2 cellular contexts compared by ENCODE assay signal in genomic region chr13:102769679-102770078, GRCh38.
TF ChIP-seq lines count a peak whose summit lies in the region.

No MANE protein-coding gene starts in this region.

TF ChIP-seq in IMR-90, 13 proteins besides CTCF, POLR2A, EP300 and RAD21:
- TF ChIP-seq CEBPB (IDR thresholded peaks at IDR 0.05; ENCODE audit: low read depth, low read length) (no peak), BHLHE40 (IDR thresholded peaks at IDR 0.05; ENCODE audit: low read depth, low read length) (no peak), NFE2L2 (IDR thresholded peaks at IDR 0.05; ENCODE audit: low read depth, low read length) (no peak), USF2 (IDR thresholded peaks at IDR 0.05; ENCODE audit: low read depth, low read length) (no peak), RFX5 (IDR thresholded peaks at IDR 0.05; ENCODE audit: low read depth, low read length) (no peak), MXI1 (IDR thresholded peaks at IDR 0.05; ENCODE audit: borderline replicate concordance, low read depth, low read length) (no peak), CHD1 (IDR thresholded peaks at IDR 0.05; ENCODE audit: low read depth, low read length) (no peak), MAZ (IDR thresholded peaks at IDR 0.05; ENCODE audit: borderline replicate concordance, low read depth, low read length) (no peak), SMC3 (IDR thresholded peaks at IDR 0.05; ENCODE audit: low read depth, low read length) (no peak), MAFK (IDR thresholded peaks at IDR 0.05; ENCODE audit: low read depth, low read length) (no peak), RCOR1 (IDR thresholded peaks at IDR 0.05; ENCODE audit: insufficient replicate concordance, low read length) (no peak)
TF ChIP-seq in IMR-90: peak in this region for 0.

TF ChIP-seq in GM12878, 131 proteins besides CTCF, POLR2A, EP300 and RAD21:
- no peak for TF ChIP-seq SIN3A (IDR thresholded peaks at IDR 0.05; ENCODE audit: low read depth, low read length)
- peak; percentile 28 for TF ChIP-seq KLF5 (IDR thresholded peaks at IDR 0.05; ENCODE audit: partially characterized antibody)
